1 cellular context compared by ENCODE assay signal in genomic region chr19:38618590-38619360, GRCh38.
TF ChIP-seq lines count a peak whose summit lies in the region.

Gene EIF3K (plus strand): TSS chr19:38619188. CDS start chr19:38619269, 81 bp downstream.

TF ChIP-seq in SK-N-SH, 30 proteins besides CTCF, POLR2A, EP300 and RAD21 (continued from another document):
- TF ChIP-seq REST (IDR thresholded peaks at IDR 0.05; ENCODE audit: low read depth, low read length) (no peak), ZBTB33 (IDR thresholded peaks at IDR 0.05; ENCODE audit: borderline replicate concordance, low read depth) (no peak), CHD2 (IDR thresholded peaks at IDR 0.05; ENCODE audit: low read length, partially characterized antibody) (peak; percentile 43), IRF3 (IDR thresholded peaks at IDR 0.05; ENCODE audit: low read depth, low read length) (no peak), YY1 (IDR thresholded peaks at IDR 0.05; ENCODE audit: low read depth) (0 out of 2 replicates have a peak, but pooled peaks have one; percentile 20), TAF1 (IDR thresholded peaks at IDR 0.05; ENCODE audit: borderline replicate concordance, low read depth, low read length) (peak; percentile 65), MAX (IDR thresholded peaks at IDR 0.05; ENCODE audit: low read depth) (peak; percentile 96), USF1 (IDR thresholded peaks at IDR 0.05; ENCODE audit: borderline replicate concordance, low read depth) (peak; percentile 98), FOSL2 (IDR thresholded peaks at IDR 0.05; ENCODE audit: borderline replicate concordance, low read depth) (no peak)
